In genomic region chr3:139552632-139553335, GRCh38 we compare ENCODE assay signal across 2 cellular contexts.
TF ChIP-seq lines count a peak whose summit lies in the region.

No MANE protein-coding gene starts in this region.

TF ChIP-seq in HCT116, 20 proteins besides CTCF, POLR2A, EP300 and RAD21:
- TF ChIP-seq REST (IDR thresholded peaks at IDR 0.05; ENCODE audit: low read depth) (no peak), FOSL1 (IDR thresholded peaks at IDR 0.05; ENCODE audit: low read depth) (no peak), SRF (IDR thresholded peaks at IDR 0.05; ENCODE audit: low read depth) (no peak), YY1 (IDR thresholded peaks at IDR 0.05; ENCODE audit: extremely low read depth, insufficient replicate concordance, low read depth, low read length) (no peak), EGR1 (IDR thresholded peaks at IDR 0.05; ENCODE audit: low read depth) (no peak), EZH2phosphoT487 (IDR thresholded peaks at IDR 0.05; ENCODE audit: borderline replicate concordance) (no peak), EZH2 (IDR thresholded peaks at IDR 0.05) (no peak), ZBTB33 (IDR thresholded peaks at IDR 0.05; ENCODE audit: extremely low read depth, insufficient replicate concordance, low read length) (no peak), CBX3 (IDR thresholded peaks at IDR 0.05; ENCODE audit: low read depth) (no peak), TCF7L2 (IDR thresholded peaks at IDR 0.05; ENCODE audit: borderline replicate concordance, extremely low read depth, insufficient read depth, insufficient read length) (no peak), ZFX (IDR thresholded peaks at IDR 0.05) (no peak), ZNF274 (IDR thresholded peaks at IDR 0.05; ENCODE audit: low read depth, low read length) (no peak), POLR2AphosphoS5 (IDR thresholded peaks at IDR 0.05; ENCODE audit: low read depth, low read length) (no peak), CEBPB (IDR thresholded peaks at IDR 0.05; ENCODE audit: low read depth) (no peak), ELF1 (IDR thresholded peaks at IDR 0.05; ENCODE audit: borderline replicate concordance, low read depth) (no peak), JUND (IDR thresholded peaks at IDR 0.05) (no peak)
- TF ChIP-seq, protein P1, sequence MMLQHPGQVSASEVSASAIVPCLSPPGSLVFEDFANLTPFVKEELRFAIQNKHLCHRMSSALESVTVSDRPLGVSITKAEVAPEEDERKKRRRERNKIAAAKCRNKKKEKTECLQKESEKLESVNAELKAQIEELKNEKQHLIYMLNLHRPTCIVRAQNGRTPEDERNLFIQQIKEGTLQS (IDR thresholded peaks at IDR 0.05): no peak

TF ChIP-seq in neural cell, 6 proteins besides CTCF, POLR2A, EP300 and RAD21:
- TF ChIP-seq EZH2 (IDR thresholded peaks at IDR 0.05; ENCODE audit: borderline replicate concordance, insufficient read depth, low read length, poor library complexity, severe bottlenecking) (no peak), TAF1 (IDR thresholded peaks at IDR 0.05; ENCODE audit: low read depth) (no peak), SMC3 (conservative IDR thresholded peaks at IDR 0.05; ENCODE audit: poor library complexity) (no peak), REST (IDR thresholded peaks at IDR 0.05; ENCODE audit: borderline replicate concordance) (no peak), MXI1 (conservative IDR thresholded peaks at IDR 0.05; ENCODE audit: poor library complexity, severe bottlenecking) (no peak), POLR2AphosphoS5 (IDR thresholded peaks at IDR 0.05) (no peak)
